ENCODE assay signal across 9 cellular contexts in the genomic region with DNA sequence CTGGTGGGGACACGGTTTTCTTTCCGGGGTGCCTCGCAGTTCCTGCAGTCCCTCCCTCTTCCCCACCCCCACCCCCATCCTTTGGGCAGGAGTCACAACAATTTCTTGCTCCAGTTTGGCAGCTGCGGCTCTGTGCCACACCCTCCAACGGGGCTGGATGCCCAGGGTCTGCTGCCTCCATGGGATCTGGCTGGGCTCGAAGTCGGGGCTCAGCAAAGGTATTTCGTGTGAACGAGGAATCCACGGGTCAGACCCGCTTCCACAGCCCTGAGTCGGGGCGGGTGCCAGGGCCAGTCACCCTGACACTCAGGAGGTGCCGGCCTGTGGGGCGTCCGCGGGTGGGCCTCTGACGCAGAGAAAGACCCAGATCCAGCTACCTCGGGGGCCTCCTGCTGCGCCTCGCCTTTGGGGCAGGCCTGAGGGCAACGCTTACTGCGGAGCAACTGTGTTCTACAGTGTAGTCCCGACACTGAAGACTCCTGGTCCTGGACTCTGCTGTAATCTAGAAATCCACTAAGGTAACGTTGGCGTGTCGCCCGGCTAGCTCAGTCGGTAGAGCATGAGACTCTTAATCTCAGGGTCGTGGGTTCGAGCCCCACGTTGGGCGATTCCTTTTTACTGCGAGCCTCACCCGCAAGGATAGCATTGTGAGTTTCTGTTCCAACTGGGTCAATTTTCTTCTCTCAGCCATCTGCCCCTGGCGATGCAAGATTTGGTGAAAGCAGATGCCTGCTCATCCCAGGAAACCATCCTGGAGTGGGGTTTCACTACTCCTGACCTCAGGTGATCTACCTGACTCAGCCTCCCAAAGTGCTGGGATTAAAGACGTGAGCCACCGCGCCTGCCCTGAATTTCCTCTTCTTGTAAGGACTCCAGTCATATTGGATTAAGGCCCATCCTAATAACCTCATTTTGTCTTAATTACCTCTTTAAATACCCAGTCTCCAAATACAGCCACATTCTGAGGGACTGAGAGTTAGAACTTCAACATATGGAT.
A peak's percentile ranks its signal among the peaks of the same experiment; 100 is the strongest.
DNase-seq lines count a peak whose midpoint lies in the region; ATAC-seq lines count a peak whose summit lies in the region.
"Had no signal": no experiment of that assay in that cellular context is flagged by ENCODE, and none has a peak within 500 bp of the region (broad histone marks: within the 10 kb centered on the region; RNA-seq: fewer than 3 reads in every experiment).

No MANE protein-coding gene starts in this region.

- peak; percentile 85 for DNase-seq in activated CD4-positive, alpha-beta T cell treated with anti-CD3 and anti-CD28 coated beads for 48 hours
- no peak for DNase-seq in activated CD4-positive, alpha-beta T cell treated with anti-CD3 and anti-CD28 coated beads, Interleukin-2, amount 50 U/mL, for 4 hours
- DNase-seq in NCI-H524 (lab: John Stamatoyannopoulos, UW) (peak; percentile 59 to 80), ecto neural progenitor cell (ENCODE audit: low spot score) (peak; percentile 75), CD1c-positive myeloid dendritic cell (ENCODE audit: extremely low spot score) (no peak), SIG-M5 (lab: John Stamatoyannopoulos, UW) (no peak)
- peak; percentile 78 for DNase-seq in stimulated activated CD4-positive, alpha-beta T cell treated with anti-CD3 and anti-CD28 coated beads, Interleukin-15, amount 100 ng/mL, for 24 hours
- DNase-seq: mucosa of descending colon had no signal

- ATAC-seq in GM18498 (IDR thresholded peaks at IDR 0.05; ENCODE audit: unreplicated experiment): no peak
- ATAC-seq: mucosa of descending colon had no signal

Comparison
In these comparisons a context has a peak if more than half of its experiments do, and no peak if none do; other contexts are left out.
1. DNase-seq: peak in activated CD4-positive, alpha-beta T cell treated with anti-CD3 and anti-CD28 coated beads for 48 hours (single experiment), NCI-H524 (2 of 2), ecto neural progenitor cell (single experiment) and stimulated activated CD4-positive, alpha-beta T cell treated with anti-CD3 and anti-CD28 coated beads, Interleukin-15, amount 100 ng/mL, for 24 hours (single experiment); none in activated CD4-positive, alpha-beta T cell treated with anti-CD3 and anti-CD28 coated beads, Interleukin-2, amount 50 U/mL, for 4 hours (0 of 2), CD1c-positive myeloid dendritic cell (single experiment) and SIG-M5 (single experiment).